13 cellular contexts compared by ENCODE assay signal in the genomic region with DNA sequence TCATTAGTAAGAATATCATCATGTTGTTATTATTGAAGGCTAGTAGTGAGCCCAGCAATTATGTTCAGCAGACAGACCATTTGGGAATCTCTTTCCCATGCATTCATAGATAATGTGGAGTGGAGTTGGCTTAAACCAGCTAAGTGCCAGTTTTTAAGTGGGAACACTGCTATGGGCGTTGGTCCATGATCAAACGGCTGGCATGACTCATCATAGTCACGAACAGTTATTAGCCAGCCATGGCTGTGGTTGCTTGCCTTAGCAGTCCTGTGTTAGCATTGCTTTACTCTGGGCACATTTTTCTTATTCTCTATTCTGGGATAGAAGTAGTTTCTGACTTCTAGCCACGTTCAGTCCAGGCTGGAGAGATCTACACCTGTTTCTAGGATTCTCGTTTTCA. TPM values are rescaled to one million over a fixed set of nuclear protein-coding genes. Genes with fewer than 3 reads are reported as not detected.
A peak's percentile ranks its signal among the peaks of the same experiment; 100 is the strongest.
DNase-seq lines count a peak whose midpoint lies in the region; FAIRE-seq and TF ChIP-seq lines count a peak whose summit lies in the region.
"Had no signal": no experiment of that assay in that cellular context is flagged by ENCODE, and none has a peak within 500 bp of the region (broad histone marks: within the 10 kb centered on the region; RNA-seq: fewer than 3 reads in every experiment).

No MANE protein-coding gene starts in this region.

- H3K27me3 ChIP-seq in effector memory CD4-positive, alpha-beta T cell (replicated peaks; ENCODE audit: control insufficient read depth, insufficient read depth, low read length, poor library complexity, severe bottlenecking) = no peaks in the 10 kb centered on the region

- H3K36me3 ChIP-seq in effector memory CD4-positive, alpha-beta T cell (ENCODE audit: control insufficient read depth, insufficient read depth, low read length) = peaks cover 68% of the 10 kb centered on the region

- no peaks in the 10 kb centered on the region for H3K4me1 ChIP-seq in effector memory CD4-positive, alpha-beta T cell (ENCODE audit: control insufficient read depth, insufficient read depth, low read length, poor library complexity, severe bottlenecking)

- no peaks in the 10 kb centered on the region for H3K9me3 ChIP-seq in effector memory CD4-positive, alpha-beta T cell (ENCODE audit: control insufficient read depth, low read length)

- in situ Hi-C loops in astrocyte of the cerebellum (cut with HindIII; ENCODE audit: low sequenced_read_pairs) = no loop called here

- DNase-seq in AG10803 (ENCODE audit: low read depth) (peak; percentile 92), HTR-8/SVneo (ENCODE audit: insufficient read length, low spot score) (no peak), astrocyte of the cerebellum (ENCODE audit: low read depth) (peak; percentile 57), hepatic stellate cell (ENCODE audit: low spot score) (peak; percentile 70), NCI-H446 treated with DMSO at 0.1 percent for 48 hours (lab: John Stamatoyannopoulos, UW) (no peak), posterior vena cava (ENCODE audit: low spot score) (no peak), germinal center (ENCODE audit: low spot score) (no peak)
- no peak for DNase-seq in effector memory CD4-positive, alpha-beta T cell
- DNase-seq: activated naive CD4-positive, alpha-beta T cell treated with Interleukin-2 at 50 U/mL for 16 hours; NCI-H526; stimulated activated CD4-positive, alpha-beta T cell treated with anti-CD3 and anti-CD28 coated beads, Interleukin-4, amount 100 ng/mL, for 24 hours; WERI-Rb-1 had no signal

- no peak overlapping the region for H3K4me3 ChIP-seq in AG10803 (ENCODE audit: low read length)
- H3K4me3 ChIP-seq in astrocyte of the cerebellum (ENCODE audit: low read depth, low read length) = no peak overlapping the region
- no peak overlapping the region for H3K4me3 ChIP-seq in effector memory CD4-positive, alpha-beta T cell (ENCODE audit: insufficient read depth, low read depth, low read length, poor library complexity, severe bottlenecking)

- intact Hi-C loops in posterior vena cava (cut with DNase I) = no loop called here

- no peak for TF ChIP-seq CTCF in AG10803 (conservative IDR thresholded peaks at IDR 0.05; ENCODE audit: low read length)
- no peak for TF ChIP-seq CTCF in astrocyte of the cerebellum (IDR thresholded peaks at IDR 0.05; ENCODE audit: low read depth, low read length, missing control alignments)

- FAIRE-seq in HTR-8/SVneo (lab: Jason Lieb, UNC) = peak; percentile 48

- no peak overlapping the region for H3K27ac ChIP-seq in effector memory CD4-positive, alpha-beta T cell (ENCODE audit: insufficient read depth, low read length, poor library complexity, severe bottlenecking)
- H3K27ac ChIP-seq: WERI-Rb-1 had no signal

RNA-seq across cellular contexts. Expression of gene EIF4E2, which starts 17.7 kb away (rescaled TPM):
- total RNA-seq in posterior vena cava = 10 to 100 TPM; 49.1 to 49.6 TPM

RNA-seq across cellular contexts. Expression of gene TIGD1, which starts 17.8 kb away (rescaled TPM):
- 1 to 10 TPM; 2.2 to 3.0 TPM for total RNA-seq in posterior vena cava

RNA-seq across cellular contexts. Expression of gene CHRNG, which starts 28.7 kb away (rescaled TPM):
- not detected for total RNA-seq in posterior vena cava
- total RNA-seq: glomerular endothelial cell had no signal

RNA-seq across cellular contexts. Expression of gene CHRND, which starts 42.2 kb away (rescaled TPM):
- total RNA-seq in posterior vena cava = not detected
- total RNA-seq: glomerular endothelial cell had no signal

RNA-seq across cellular contexts. Expression of gene PRSS56, which starts 48.0 kb away (rescaled TPM):
- total RNA-seq in posterior vena cava = not detected
- total RNA-seq: glomerular endothelial cell had no signal

Comparison
In these comparisons a context has a peak if more than half of its experiments do, and no peak if none do; other contexts are left out.
1. DNase-seq: peak in AG10803 (single experiment), astrocyte of the cerebellum (single experiment) and hepatic stellate cell (single experiment); none in HTR-8/SVneo (single experiment), NCI-H446 treated with DMSO at 0.1 percent for 48 hours (single experiment), posterior vena cava (single experiment), effector memory CD4-positive, alpha-beta T cell (0 of 3) and germinal center (single experiment).